ENCODE assay signal across 22 cellular contexts in the genomic region with DNA sequence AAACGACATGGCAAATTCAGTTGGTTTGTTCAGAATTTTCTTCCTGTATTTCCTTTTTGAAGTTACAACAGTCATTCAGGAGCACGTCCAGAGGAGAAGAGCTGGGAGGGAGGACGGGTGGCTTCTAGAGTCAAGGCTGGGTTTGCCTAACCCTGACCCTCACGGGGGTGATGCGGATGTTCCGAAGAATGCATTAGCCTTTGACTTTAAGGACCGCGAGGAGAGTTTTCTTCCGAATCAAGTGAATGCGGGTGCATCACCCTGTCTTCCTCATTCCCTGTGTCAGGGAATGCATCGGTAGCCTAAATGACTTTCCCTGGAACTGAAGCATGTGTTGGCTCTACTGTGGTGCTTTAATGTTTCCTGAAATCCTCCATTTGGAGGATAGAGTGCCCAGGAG.
"Had no signal": no experiment of that assay in that cellular context is flagged by ENCODE, and none has a peak within 500 bp of the region (broad histone marks: within the 10 kb centered on the region; RNA-seq: fewer than 3 reads in every experiment).

No MANE protein-coding gene starts in this region.

- H3K4me3 ChIP-seq: gastrocnemius medialis, heart left ventricle, left ventricle myocardium inferior, ovary, sigmoid colon, tibial artery, vagina had no signal

- H3K36me3 ChIP-seq: gastrocnemius medialis, heart left ventricle, left ventricle myocardium inferior, ovary, sigmoid colon, tibial artery, vagina had no signal

- DNase-seq: activated B cell treated with CpG ODN at 0.5 μM for 24 hours; activated CD4-positive, alpha-beta T cell treated with anti-CD3 and anti-CD28 coated beads for 48 hours; activated CD8-positive, alpha-beta T cell treated with anti-CD3 and anti-CD28 coated beads for 36 hours; activated effector memory CD4-positive, alpha-beta T cell treated with Interleukin-2 at 50 U/mL for 16 hours; activated naive CD4-positive, alpha-beta T cell treated with anti-CD3 and anti-CD28 coated beads, Interleukin-2, amount 50 U/mL, for 16 hours; activated T-cell treated with anti-CD3 and anti-CD28 coated beads, Interleukin-2, amount 50 U/mL, for 24 hours; cerebellar nuclear complex; cortex of kidney; gastrocnemius medialis; heart left ventricle; kidney glomerular epithelial cell; left ventricle myocardium inferior; mammary epithelial cell; midbrain; ovary; sigmoid colon; stimulated activated CD8-positive, alpha-beta memory T cell treated with anti-CD3 and anti-CD28 coated beads, Interleukin-4, amount 100 ng/mL, for 48 hours; stimulated activated naive CD4-positive, alpha-beta T cell treated with Interleukin-2 at 50 U/mL for 16 hours; substantia nigra; tibial artery had no signal

- H3K27me3 ChIP-seq: gastrocnemius medialis, heart left ventricle, ovary, sigmoid colon, tibial artery, vagina had no signal

- H3K27me3 Mint-ChIP-seq: activated B cell treated with CpG ODN at 0.5 μM for 24 hours; activated CD8-positive, alpha-beta T cell treated with anti-CD3 and anti-CD28 coated beads for 36 hours; activated T-cell treated with anti-CD3 and anti-CD28 coated beads, Interleukin-2, amount 50 U/mL, for 24 hours had no signal

- H3K27ac ChIP-seq: heart left ventricle, left ventricle myocardium inferior, sigmoid colon, tibial artery, vagina had no signal

- H3K4me3 Mint-ChIP-seq: activated B cell treated with CpG ODN at 0.5 μM for 24 hours; activated CD8-positive, alpha-beta T cell treated with anti-CD3 and anti-CD28 coated beads for 36 hours; activated T-cell treated with anti-CD3 and anti-CD28 coated beads, Interleukin-2, amount 50 U/mL, for 24 hours had no signal

- H3K27ac Mint-ChIP-seq: activated B cell treated with CpG ODN at 0.5 μM for 24 hours; activated CD8-positive, alpha-beta T cell treated with anti-CD3 and anti-CD28 coated beads for 36 hours; activated T-cell treated with anti-CD3 and anti-CD28 coated beads, Interleukin-2, amount 50 U/mL, for 24 hours had no signal

- H3K9me3 ChIP-seq: gastrocnemius medialis, ovary, sigmoid colon, tibial artery, vagina had no signal

- ATAC-seq: activated CD8-positive, alpha-beta T cell treated with anti-CD3 and anti-CD28 coated beads for 36 hours; esophagus mucosa; gastrocnemius medialis; heart left ventricle had no signal
